8 cellular contexts compared by ENCODE assay signal in the genomic region with DNA sequence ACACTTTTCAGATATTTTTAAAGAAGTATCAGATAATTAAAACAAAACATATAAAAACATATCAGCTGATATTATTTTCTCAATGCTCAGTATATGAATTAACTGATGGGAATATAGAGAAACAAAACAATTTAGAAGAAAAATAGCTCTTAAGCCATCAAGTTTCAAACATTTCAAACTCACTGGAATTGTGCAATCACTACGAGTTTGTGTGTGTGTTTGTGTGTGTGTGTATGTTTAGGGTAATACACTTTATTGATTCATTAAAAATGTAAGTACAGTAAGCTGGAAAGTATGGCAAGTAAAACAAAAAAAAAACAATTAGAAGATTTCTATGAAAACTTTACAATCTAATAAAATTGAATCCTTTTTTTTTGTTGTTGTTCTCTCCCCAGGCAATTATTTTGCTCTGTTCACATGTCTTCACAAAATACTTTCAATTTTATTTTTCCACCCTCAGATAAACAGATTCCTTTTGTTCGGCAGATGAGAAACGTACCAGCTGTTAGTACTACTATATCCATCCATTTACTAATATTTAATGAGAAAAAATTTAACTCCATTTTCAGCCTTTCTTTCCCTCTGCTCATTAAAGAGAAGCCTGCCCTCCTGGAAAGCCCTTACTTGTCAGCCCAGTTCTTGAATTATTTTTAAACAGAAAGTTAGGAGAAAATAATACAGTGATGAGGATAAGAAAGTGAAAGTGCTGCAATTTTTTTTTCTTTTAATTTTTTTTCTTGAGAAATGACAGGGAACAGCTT.
DNase-seq lines count a peak whose midpoint lies in the region; ATAC-seq, FAIRE-seq and TF ChIP-seq lines count a peak whose summit lies in the region.
"Had no signal": no experiment of that assay in that cellular context is flagged by ENCODE, and none has a peak within 500 bp of the region (broad histone marks: within the 10 kb centered on the region; RNA-seq: fewer than 3 reads in every experiment).

No MANE protein-coding gene starts in this region.

- peak overlapping the region; percentile 30 for H3K4me3 ChIP-seq in HFF-Myc (replicated peaks; ENCODE audit: low read depth, low read length)
- H3K4me3 ChIP-seq in SJSA1 = peak overlapping the region; percentile 23
- peak overlapping the region; percentile 34 for H3K4me3 ChIP-seq in fibroblast of mammary gland (ENCODE audit: control insufficient read depth, low read depth, low read length)
- H3K4me3 ChIP-seq in skeletal muscle satellite cell (ENCODE audit: low read length) = peak overlapping the region; percentile 56

- no peaks in the 10 kb centered on the region for H3K36me3 Mint-ChIP-seq in activated naive CD4-positive, alpha-beta T cell treated with anti-CD3 and anti-CD28 coated beads, Interleukin-2, amount 50 U/mL, for 72 hours

- H3K9me3 ChIP-seq in SJSA1 (replicated peaks) = no peaks in the 10 kb centered on the region
- H3K9me3 ChIP-seq in skeletal muscle satellite cell (replicated peaks; ENCODE audit: low read length) = no peaks in the 10 kb centered on the region

- TF ChIP-seq CTCF in HFF-Myc (IDR thresholded peaks at IDR 0.05; ENCODE audit: low read depth, low read length, missing control alignments) = no peak
- TF ChIP-seq CTCF in fibroblast of mammary gland (conservative IDR thresholded peaks at IDR 0.05; ENCODE audit: control insufficient read depth, insufficient read depth, low read depth, low read length) = no peak

- no peak overlapping the region for H3K27ac Mint-ChIP-seq in activated naive CD4-positive, alpha-beta T cell treated with anti-CD3 and anti-CD28 coated beads, Interleukin-2, amount 50 U/mL, for 72 hours
- H3K27ac Mint-ChIP-seq: T-helper 17 cell had no signal

- no peak for DNase-seq in HFF-Myc (ENCODE audit: extremely low read depth, low read depth)
- DNase-seq in SJSA1 (ENCODE audit: low read depth in 1 of 2, low spot score in 2 of 2) = peak in 1 of 2 experiments; percentile 35
- DNase-seq in fibroblast of mammary gland (ENCODE audit: low read depth) = peak; percentile 73
- DNase-seq in urothelium cell line (ENCODE audit: low spot score) = no peak
- no peak for DNase-seq in NCI-H1930 (lab: John Stamatoyannopoulos, UW)
- no peak for DNase-seq in activated naive CD4-positive, alpha-beta T cell treated with anti-CD3 and anti-CD28 coated beads, Interleukin-2, amount 50 U/mL, for 72 hours (ENCODE audit: low spot score in 2 of 2)
- DNase-seq: T-helper 17 cell had no signal

- no peak for ATAC-seq in activated naive CD4-positive, alpha-beta T cell treated with anti-CD3 and anti-CD28 coated beads, Interleukin-2, amount 50 U/mL, for 72 hours
- ATAC-seq: T-helper 17 cell had no signal

- H3K27me3 ChIP-seq in SJSA1 (replicated peaks) (no peaks in the 10 kb centered on the region), skeletal muscle satellite cell (ENCODE audit: control insufficient read depth, insufficient read depth, low read length) (no peaks in the 10 kb centered on the region)

- H3K27ac ChIP-seq in SJSA1 = peak overlapping the region; percentile 51

- peak overlapping the region; percentile 80 for H3K4me2 ChIP-seq in skeletal muscle satellite cell (ENCODE audit: low read length)

- H3K9me3 Mint-ChIP-seq in activated naive CD4-positive, alpha-beta T cell treated with anti-CD3 and anti-CD28 coated beads, Interleukin-2, amount 50 U/mL, for 72 hours = no peaks in the 10 kb centered on the region

- no peaks in the 10 kb centered on the region for H3K36me3 ChIP-seq in SJSA1
- H3K36me3 ChIP-seq in skeletal muscle satellite cell (ENCODE audit: insufficient read depth, low read length) = no peaks in the 10 kb centered on the region

- H3K4me1 ChIP-seq in SJSA1 (replicated peaks) = peaks cover 13% of the 10 kb centered on the region
- peaks cover 61% of the 10 kb centered on the region for H3K4me1 ChIP-seq in skeletal muscle satellite cell (ENCODE audit: control insufficient read depth, insufficient read depth, low read length)

- peak overlapping the region; percentile 89 for H3K9ac ChIP-seq in skeletal muscle satellite cell (ENCODE audit: low read depth, low read length)

- FAIRE-seq in urothelium cell line (lab: Jason Lieb, UNC) = no peak
